8 cellular contexts compared by ENCODE assay signal in genomic region chr1:177945943-177946650, GRCh38. TPM values are rescaled to one million over a fixed set of nuclear protein-coding genes. Genes with fewer than 3 reads are reported as not detected.
A peak's percentile ranks its signal among the peaks of the same experiment; 100 is the strongest.
DNase-seq lines count a peak whose midpoint lies in the region; ATAC-seq and TF ChIP-seq lines count a peak whose summit lies in the region.

No MANE protein-coding gene starts in this region.

- no peak overlapping the region for H3K4me3 Mint-ChIP-seq in Caco-2 (ENCODE audit: unreplicated experiment)
- no peak overlapping the region for H3K4me3 Mint-ChIP-seq in activated T-cell treated with anti-CD3 and anti-CD28 coated beads, Interleukin-2, amount 50 U/mL, for 72 hours

- H3K4me1 ChIP-seq in Caco-2 = no peaks in the 10 kb centered on the region
- H3K4me1 ChIP-seq in heart left ventricle = peaks cover 0 to 9% (median 0%) of the 10 kb centered on the region in 12 donors

- BruUV-seq in Caco-2 (replicated peaks; lab: Mats Ljungman, UMichigan) = no TSS peak

- H3K4me3 ChIP-seq in Caco-2 (ENCODE audit: low read depth, low read length) (no peak overlapping the region), heart left ventricle (no peak overlapping the region)

- H3K9me3 ChIP-seq in Caco-2 (no peaks in the 10 kb centered on the region), heart left ventricle (no peaks in the 10 kb centered on the region)

- 59 to 65% (median 60%) methylated on average over 12 of the region's 12 CpGs for WGBS in heart left ventricle, 4 donors

- peaks cover 4% of the 10 kb centered on the region for H3K27me3 Mint-ChIP-seq in Caco-2 (ENCODE audit: insufficient read depth, unreplicated experiment)
- no peaks in the 10 kb centered on the region for H3K27me3 Mint-ChIP-seq in activated T-cell treated with anti-CD3 and anti-CD28 coated beads, Interleukin-2, amount 50 U/mL, for 72 hours (ENCODE audit: low read depth)

- H3K4me1 Mint-ChIP-seq in Caco-2 (ENCODE audit: low read depth, unreplicated experiment) = no peaks in the 10 kb centered on the region
- H3K4me1 Mint-ChIP-seq in activated T-cell treated with anti-CD3 and anti-CD28 coated beads, Interleukin-2, amount 50 U/mL, for 72 hours (ENCODE audit: low read depth) = no peaks in the 10 kb centered on the region

- DNase-seq in Caco-2 = peak; percentile 66 to 73
- peak; percentile 76 to 94 for DNase-seq in NCI-H526 (lab: John Stamatoyannopoulos, UW)
- DNase-seq in activated T-cell treated with anti-CD3 and anti-CD28 coated beads, Interleukin-2, amount 50 U/mL, for 72 hours = peak; percentile 29 to 43
- DNase-seq in heart left ventricle = peak in 2 of 5 donors; percentile 26 to 70
- DNase-seq in sciatic nerve (ENCODE audit: low spot score) = peak; percentile 73

- TF ChIP-seq POLR2A in heart left ventricle (IDR thresholded peaks at IDR 0.05) = no peak

- intact Hi-C loops in Caco-2 (cut with micrococcal nuclease; ENCODE audit: unreplicated experiment) = loop anchor here (1.0 to 10.0 kb wide), 6 partner anchors 164 to 1049 kb away; no protein-coding TSS in a partner anchor
- intact Hi-C loops in heart left ventricle (cut with DNase I) = loop anchor here (2.0 to 10.0 kb wide), 9 partner anchors 336 to 1049 kb away; no protein-coding TSS in a partner anchor
- intact Hi-C loops in sciatic nerve (cut with DNase I) = loop anchor here (10.0 kb wide), 1 partner anchor 1051 kb away; no protein-coding TSS in a partner anchor

- POLR2A ChIA-PET in Caco-2 (lab: Charles Lee) = interaction anchor here (0.5 kb wide), 1 partner anchor 147 kb away, joined by 6 read pairs; no protein-coding TSS in a partner anchor

- no peak overlapping the region for H3K27ac Mint-ChIP-seq in Caco-2 (ENCODE audit: unreplicated experiment)
- H3K27ac Mint-ChIP-seq in activated T-cell treated with anti-CD3 and anti-CD28 coated beads, Interleukin-2, amount 50 U/mL, for 72 hours = no peak overlapping the region

- H3K36me3 ChIP-seq in Caco-2 (ENCODE audit: control insufficient read depth, insufficient read depth, low read length) (no peaks in the 10 kb centered on the region), heart left ventricle (peaks cover 0 to 56% (median 23%) of the 10 kb centered on the region in 9 donors)

- no peaks in the 10 kb centered on the region for H3K9me3 Mint-ChIP-seq in Caco-2 (ENCODE audit: unreplicated experiment)
- no peaks in the 10 kb centered on the region for H3K9me3 Mint-ChIP-seq in activated T-cell treated with anti-CD3 and anti-CD28 coated beads, Interleukin-2, amount 50 U/mL, for 72 hours

- no peak overlapping the region for H3K27ac ChIP-seq in heart left ventricle

- TF ChIP-seq CTCF in Caco-2 (IDR thresholded peaks at IDR 0.05; ENCODE audit: insufficient read depth in 1 of 2, low read depth in 1 of 2, low read length in 1 of 2, severe bottlenecking in 1 of 2, unreplicated experiment in 1 of 2) (peak; percentile 88 to 89), heart left ventricle (IDR thresholded peaks at IDR 0.05) (peak; percentile 59 to 84 (median 73))

- CTCF ChIA-PET in Caco-2 (lab: Charles Lee) = interaction anchor here (0.6 to 1.4 kb wide), 5 partner anchors 13 to 250 kb away, joined by 3 to 5 read pairs (median 3); no protein-coding TSS in a partner anchor

- no peaks in the 10 kb centered on the region for H3K36me3 Mint-ChIP-seq in Caco-2 (ENCODE audit: insufficient read depth, unreplicated experiment)
- no peaks in the 10 kb centered on the region for H3K36me3 Mint-ChIP-seq in activated T-cell treated with anti-CD3 and anti-CD28 coated beads, Interleukin-2, amount 50 U/mL, for 72 hours (ENCODE audit: insufficient read depth in 2 of 2)

- ATAC-seq in GM18873 (IDR thresholded peaks at IDR 0.05; ENCODE audit: low FRiP score, unreplicated experiment) = peak; percentile 60
- ATAC-seq in HG03378 (IDR thresholded peaks at IDR 0.05; ENCODE audit: unreplicated experiment) = peak; percentile 72
- ATAC-seq in activated T-cell treated with anti-CD3 and anti-CD28 coated beads, Interleukin-2, amount 50 U/mL, for 72 hours (replicated peaks in 1 of 2) = no peak
- peak; percentile 28 to 63 (median 56) for ATAC-seq in heart left ventricle
- peak; percentile 75 for ATAC-seq in sciatic nerve
- no peak for ATAC-seq in HG02588 (IDR thresholded peaks at IDR 0.05; ENCODE audit: unreplicated experiment)

- H3K27me3 ChIP-seq in Caco-2 (replicated peaks; ENCODE audit: control insufficient read depth, insufficient read depth, low read length) = no peaks in the 10 kb centered on the region
- H3K27me3 ChIP-seq in heart left ventricle = no peaks in the 10 kb centered on the region

RNA-seq across cellular contexts. Expression of gene SEC16B, which starts 23.8 kb away (rescaled TPM):
- total RNA-seq in Caco-2 (2022) = 0.59 and 0.67 TPM in 2 replicates
- total RNA-seq in activated T-cell treated with anti-CD3 and anti-CD28 coated beads, Interleukin-2, amount 50 U/mL, for 72 hours = not detected
- 1 to 10 TPM; 1.2 to 3.3 (median 2.3) TPM for total RNA-seq in heart left ventricle
- polyA plus RNA-seq in heart left ventricle = 1 to 10 TPM; 1.1 to 3.8 TPM
- total RNA-seq in sciatic nerve = 4.8 TPM

Comparison
In these comparisons a context has a peak if more than half of its experiments do, and no peak if none do; other contexts are left out.
1. ATAC-seq: peak in GM18873 (single experiment), HG03378 (single experiment), heart left ventricle (4 of 4) and sciatic nerve (single experiment); none in activated T-cell treated with anti-CD3 and anti-CD28 coated beads, Interleukin-2, amount 50 U/mL, for 72 hours (0 of 2) and HG02588 (single experiment).